In the genomic region with DNA sequence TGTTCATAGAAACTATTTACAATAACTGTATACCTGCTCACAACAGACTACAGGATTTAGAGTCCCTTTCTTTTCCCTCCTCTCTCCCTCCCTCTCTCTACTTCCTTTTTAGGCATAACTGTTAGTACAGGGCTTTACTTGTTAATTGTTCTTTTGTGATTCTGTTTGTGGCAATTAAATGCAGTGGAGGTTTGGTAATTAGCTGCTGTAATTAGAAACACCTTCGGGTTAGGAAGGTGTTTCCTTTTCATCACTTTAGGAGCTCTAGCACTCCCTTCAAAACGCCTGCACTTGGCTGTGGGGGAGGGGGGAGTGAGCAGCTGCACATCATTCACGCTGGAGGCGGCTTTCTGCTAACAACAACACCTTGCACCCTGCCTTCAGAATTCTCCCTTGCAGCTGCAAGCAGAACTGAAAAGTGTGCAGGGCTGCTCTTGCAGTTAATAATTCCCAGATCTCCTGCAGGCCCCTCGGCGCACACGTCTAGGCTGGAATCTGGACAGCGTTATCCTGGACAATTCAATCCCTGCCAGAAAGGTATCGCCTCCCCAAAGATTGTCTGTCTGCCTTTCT, we compare ENCODE assay signal across 13 cellular contexts.
DNase-seq lines count a peak whose midpoint lies in the region; ATAC-seq and TF ChIP-seq lines count a peak whose summit lies in the region.
"Had no signal": no experiment of that assay in that cellular context is flagged by ENCODE, and none has a peak within 500 bp of the region (broad histone marks: within the 10 kb centered on the region; RNA-seq: fewer than 3 reads in every experiment).

No MANE protein-coding gene starts in this region.

- intact Hi-C loops in body of pancreas (cut with DNase I) = no loop called here
- intact Hi-C loops in left colon (cut with DNase I, micrococcal nuclease) = no loop called here

- no peak overlapping the region for H3K4me3 ChIP-seq in body of pancreas

- DNase-seq in ELF-1 (ENCODE audit: low read depth, low spot score) = peak; percentile 88
- peak; percentile 10 for DNase-seq in NCI-H1105 (lab: John Stamatoyannopoulos, UW)
- peak; percentile 35 to 61 (median 42) for DNase-seq in body of pancreas
- DNase-seq in neural crest cell (ENCODE audit: low read depth, low spot score) = no peak
- no peak for DNase-seq in left colon
- DNase-seq in SKM-1 treated with dmso at 0.1 percent for 144 hours (lab: John Stamatoyannopoulos, UW; ENCODE audit: unreplicated experiment) = no peak
- DNase-seq: activated naive CD4-positive, alpha-beta T cell treated with anti-CD3 and anti-CD28 coated beads, Interleukin-2, amount 50 U/mL, for 16 hours; CD4-positive, CD25-positive, alpha-beta regulatory T cell; erythroblast; hippocampal formation; IMR-90; NCI-H226 had no signal

- no peaks in the 10 kb centered on the region for H3K27me3 Mint-ChIP-seq in neural crest cell (ENCODE audit: low read depth)

- peak in 1 of 3 donors; percentile 3 for TF ChIP-seq POLR2A in body of pancreas (IDR thresholded peaks at IDR 0.05)

- H3K9me3 ChIP-seq in body of pancreas = no peaks in the 10 kb centered on the region

- H3K4me1 ChIP-seq in body of pancreas = peaks cover 19% of the 10 kb centered on the region

- H3K36me3 ChIP-seq in body of pancreas (replicated peaks in 1 of 2; ENCODE audit: insufficient read depth in 1 of 2, low read depth in 2 of 2) = no peaks in the 10 kb centered on the region

- H3K27ac Mint-ChIP-seq in neural crest cell (ENCODE audit: unreplicated experiment) = peak overlapping the region; percentile 78
- H3K27ac Mint-ChIP-seq: CD4-positive, CD25-positive, alpha-beta regulatory T cell had no signal

- ATAC-seq in body of pancreas (peak; percentile 67), left colon (no peak), HG02798 (IDR thresholded peaks at IDR 0.05; ENCODE audit: poor library complexity, unreplicated experiment) (no peak)

- H3K4me1 Mint-ChIP-seq in neural crest cell = peaks cover 43% of the 10 kb centered on the region

- H3K27me3 ChIP-seq in body of pancreas = no peaks in the 10 kb centered on the region

- H3K27ac ChIP-seq in body of pancreas = peak overlapping the region in 3 of 4 donors; percentile 57 to 66 (median 65)

- no peak for TF ChIP-seq CTCF in body of pancreas (IDR thresholded peaks at IDR 0.05)
- no peak for TF ChIP-seq CTCF in neural crest cell (conservative IDR thresholded peaks at IDR 0.05)

- 7 to 16% methylated on average over 9 of the region's 9 CpGs for WGBS in body of pancreas, 2 donors

- H3K4me3 Mint-ChIP-seq in neural crest cell = peak overlapping the region; percentile 66
- H3K4me3 Mint-ChIP-seq: CD4-positive, CD25-positive, alpha-beta regulatory T cell had no signal

- peaks cover 10% of the 10 kb centered on the region for H3K9me3 Mint-ChIP-seq in neural crest cell

- peaks cover 21% of the 10 kb centered on the region for H3K36me3 Mint-ChIP-seq in neural crest cell (ENCODE audit: low read depth)
- H3K36me3 Mint-ChIP-seq: CD4-positive, CD25-positive, alpha-beta regulatory T cell had no signal

Comparison
In these comparisons a context has a peak if more than half of its experiments do, and no peak if none do; other contexts are left out.
1. DNase-seq: peak in ELF-1 (single experiment), NCI-H1105 (single experiment) and body of pancreas (4 of 4); none in neural crest cell (single experiment), left colon (0 of 2) and SKM-1 treated with dmso at 0.1 percent for 144 hours (single experiment).